In the genomic region with DNA sequence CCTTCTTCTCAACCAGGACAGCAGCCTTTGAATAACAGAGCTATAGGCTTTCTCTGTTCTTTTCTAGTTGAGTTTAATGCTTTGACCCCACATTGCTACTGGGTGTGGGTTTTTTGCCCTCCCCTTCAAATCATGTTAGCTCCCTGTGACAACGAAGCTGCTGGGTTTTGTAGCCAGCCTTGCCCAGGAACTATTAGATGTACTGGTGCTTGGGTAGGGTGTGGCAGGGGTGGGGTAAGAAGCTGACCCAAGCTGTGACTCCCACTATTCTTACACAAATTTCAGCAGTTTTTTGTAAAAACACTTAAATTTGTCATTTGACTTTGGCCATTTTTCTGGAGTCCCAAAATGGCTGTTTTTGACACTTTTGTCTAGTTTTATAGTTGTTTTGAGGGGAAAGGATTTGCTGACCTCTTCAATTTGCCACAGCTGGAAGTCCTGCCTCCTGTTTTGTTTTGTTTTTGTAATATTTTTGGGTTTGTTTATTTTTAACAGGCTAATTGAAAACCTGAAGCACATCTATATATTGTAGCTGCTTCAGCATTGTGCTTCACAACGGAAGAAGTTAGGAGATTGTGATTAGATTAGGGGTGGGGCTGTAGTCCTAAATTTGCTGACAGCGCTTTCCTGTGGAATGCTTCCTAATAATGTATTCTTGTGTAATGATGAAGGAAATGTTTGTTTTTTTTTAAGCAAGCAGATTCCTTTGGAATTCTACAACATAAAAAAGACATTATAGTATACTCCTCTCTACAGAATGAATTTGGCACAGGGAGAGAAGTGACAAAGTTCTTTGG, we compare ENCODE assay signal across 1 cellular context.
TF ChIP-seq lines count a peak whose summit lies in the region.

No MANE protein-coding gene starts in this region.

TF ChIP-seq in endothelial cell of umbilical vein, 7 proteins besides CTCF, POLR2A, EP300 and RAD21:
- TF ChIP-seq GATA2 (IDR thresholded peaks at IDR 0.05; ENCODE audit: insufficient read depth, insufficient read length, low read depth, low read length): peak; percentile 52
- TF ChIP-seq EZH2 (IDR thresholded peaks at IDR 0.05; ENCODE audit: borderline replicate concordance, low read depth, low read length, severe bottlenecking): no peak
- no peak for TF ChIP-seq POLR2AphosphoS5 (IDR thresholded peaks at IDR 0.05; ENCODE audit: insufficient read depth, low read depth, low read length)
- TF ChIP-seq JUN (IDR thresholded peaks at IDR 0.05; ENCODE audit: borderline replicate concordance, insufficient read depth, insufficient read length, low read depth): no peak
- TF ChIP-seq, protein P1, sequence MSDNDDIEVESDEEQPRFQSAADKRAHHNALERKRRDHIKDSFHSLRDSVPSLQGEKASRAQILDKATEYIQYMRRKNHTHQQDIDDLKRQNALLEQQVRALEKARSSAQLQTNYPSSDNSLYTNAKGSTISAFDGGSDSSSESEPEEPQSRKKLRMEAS (IDR thresholded peaks at IDR 0.05; ENCODE audit: insufficient read depth, insufficient read length): no peak
- TF ChIP-seq FOS (IDR thresholded peaks at IDR 0.05; ENCODE audit: borderline replicate concordance, insufficient read depth, low read length): no peak
- no peak for TF ChIP-seq MYC (IDR thresholded peaks at IDR 0.05; ENCODE audit: low read depth, low read length)
